ENCODE assay signal across 22 cellular contexts in genomic region chr17:18981385-18981641, GRCh38. TPM values are rescaled to one million over a fixed set of nuclear protein-coding genes. Genes with fewer than 3 reads are reported as not detected.
DNase-seq lines count a peak whose midpoint lies in the region; ATAC-seq and TF ChIP-seq lines count a peak whose summit lies in the region.
"Had no signal": no experiment of that assay in that cellular context is flagged by ENCODE, and none has a peak within 500 bp of the region (broad histone marks: within the 10 kb centered on the region; RNA-seq: fewer than 3 reads in every experiment).

No MANE protein-coding gene starts in this region.

- intact Hi-C loops in Calu3 (cut with micrococcal nuclease; ENCODE audit: unreplicated experiment) = no loop called here
- intact Hi-C loops in left colon (cut with DNase I, micrococcal nuclease) = no loop called here

- TF ChIP-seq CTCF in Calu3 (IDR thresholded peaks at IDR 0.05; ENCODE audit: unreplicated experiment) (no peak), Peyer's patch (IDR thresholded peaks at IDR 0.05) (no peak), progenitor cell of endocrine pancreas (IDR thresholded peaks at IDR 0.05; ENCODE audit: unreplicated experiment) (no peak)

- no peaks in the 10 kb centered on the region for H3K9me3 ChIP-seq in Peyer's patch
- H3K9me3 ChIP-seq: ascending aorta, SJCRH30 had no signal

- BruUV-seq in Calu3 (replicated peaks; lab: Mats Ljungman, UMichigan) = no TSS peak

- peak overlapping the region in 3 of 4 donors; percentile 55 to 97 (median 95) for H3K27ac ChIP-seq in Peyer's patch
- H3K27ac ChIP-seq: ascending aorta had no signal

- H3K27me3 ChIP-seq in Peyer's patch = no peaks in the 10 kb centered on the region
- H3K27me3 ChIP-seq: ascending aorta, SJCRH30 had no signal

- H3K36me3 Mint-ChIP-seq in Calu3 (ENCODE audit: insufficient read depth, unreplicated experiment) (peaks cover 32% of the 10 kb centered on the region), progenitor cell of endocrine pancreas (ENCODE audit: insufficient read depth) (peaks cover 9% of the 10 kb centered on the region)
- H3K36me3 Mint-ChIP-seq: natural killer cell treated with Interleukin-12 subunit alpha and Interleukin-12 subunit beta and Interleukin-15 and Interleukin-18, amount 100 ng/mL, for 72 hours had no signal

- H3K9me3 Mint-ChIP-seq in Calu3 (ENCODE audit: low read depth, unreplicated experiment) (no peaks in the 10 kb centered on the region), progenitor cell of endocrine pancreas (ENCODE audit: low read depth) (no peaks in the 10 kb centered on the region)
- H3K9me3 Mint-ChIP-seq: activated B cell treated with CpG ODN at 0.5 μM for 24 hours; activated CD4-positive, alpha-beta memory T cell treated with anti-CD3 and anti-CD28 coated beads for 36 hours; activated naive CD4-positive, alpha-beta T cell treated with anti-CD3 and anti-CD28 coated beads, Interleukin-2, amount 10 ng/mL, durations not matched to agents 7 days and 5 days; CD4-positive, alpha-beta T cell; natural killer cell treated with Interleukin-12 subunit alpha and Interleukin-12 subunit beta and Interleukin-15 and Interleukin-18, amount 100 ng/mL, for 72 hours had no signal

- H3K27me3 Mint-ChIP-seq in Calu3 (ENCODE audit: unreplicated experiment) = no peaks in the 10 kb centered on the region
- no peaks in the 10 kb centered on the region for H3K27me3 Mint-ChIP-seq in progenitor cell of endocrine pancreas
- H3K27me3 Mint-ChIP-seq: activated B cell treated with CpG ODN at 0.5 μM for 24 hours; activated CD4-positive, alpha-beta memory T cell treated with anti-CD3 and anti-CD28 coated beads for 36 hours; activated naive CD4-positive, alpha-beta T cell treated with anti-CD3 and anti-CD28 coated beads, Interleukin-2, amount 10 ng/mL, durations not matched to agents 7 days and 5 days; CD4-positive, alpha-beta T cell; natural killer cell treated with Interleukin-12 subunit alpha and Interleukin-12 subunit beta and Interleukin-15 and Interleukin-18, amount 100 ng/mL, for 72 hours had no signal

- peaks cover 0 to 43% (median 0%) of the 10 kb centered on the region in 3 donors for H3K36me3 ChIP-seq in Peyer's patch
- H3K36me3 ChIP-seq: SJCRH30 had no signal

- peaks cover 0 to 30% (median 2%) of the 10 kb centered on the region in 4 donors for H3K4me1 ChIP-seq in Peyer's patch
- H3K4me1 ChIP-seq: ascending aorta had no signal

- no peak overlapping the region for H3K4me3 Mint-ChIP-seq in Calu3 (ENCODE audit: low read depth, unreplicated experiment)
- H3K4me3 Mint-ChIP-seq in progenitor cell of endocrine pancreas (ENCODE audit: low read depth) = no peak overlapping the region
- H3K4me3 Mint-ChIP-seq: activated B cell treated with CpG ODN at 0.5 μM for 24 hours; activated CD4-positive, alpha-beta memory T cell treated with anti-CD3 and anti-CD28 coated beads for 36 hours; activated naive CD4-positive, alpha-beta T cell treated with anti-CD3 and anti-CD28 coated beads, Interleukin-2, amount 10 ng/mL, durations not matched to agents 7 days and 5 days; CD4-positive, alpha-beta T cell; natural killer cell treated with Interleukin-12 subunit alpha and Interleukin-12 subunit beta and Interleukin-15 and Interleukin-18, amount 100 ng/mL, for 72 hours had no signal

- no peak for TF ChIP-seq POLR2A in Peyer's patch (IDR thresholded peaks at IDR 0.05)

- peaks cover 8% of the 10 kb centered on the region for H3K4me1 Mint-ChIP-seq in Calu3 (ENCODE audit: low read depth, unreplicated experiment)
- peaks cover 12% of the 10 kb centered on the region for H3K4me1 Mint-ChIP-seq in progenitor cell of endocrine pancreas (ENCODE audit: low read depth)
- H3K4me1 Mint-ChIP-seq: activated B cell treated with CpG ODN at 0.5 μM for 24 hours had no signal

- peak overlapping the region; percentile 91 for H3K27ac Mint-ChIP-seq in Calu3 (ENCODE audit: unreplicated experiment)
- H3K27ac Mint-ChIP-seq in progenitor cell of endocrine pancreas = peak overlapping the region; percentile 85
- H3K27ac Mint-ChIP-seq: activated B cell treated with CpG ODN at 0.5 μM for 24 hours; activated CD4-positive, alpha-beta memory T cell treated with anti-CD3 and anti-CD28 coated beads for 36 hours; activated naive CD4-positive, alpha-beta T cell treated with anti-CD3 and anti-CD28 coated beads, Interleukin-2, amount 10 ng/mL, durations not matched to agents 7 days and 5 days; CD4-positive, alpha-beta T cell; natural killer cell treated with Interleukin-12 subunit alpha and Interleukin-12 subunit beta and Interleukin-15 and Interleukin-18, amount 100 ng/mL, for 72 hours had no signal

- CTCF ChIA-PET in Calu3 (lab: Charles Lee) = no interaction called here

- no peak overlapping the region for H3K4me3 ChIP-seq in Peyer's patch
- H3K4me3 ChIP-seq: ascending aorta had no signal

- ATAC-seq in left colon (peak; percentile 46), GM21528 (IDR thresholded peaks at IDR 0.05; ENCODE audit: low FRiP score, unreplicated experiment) (no peak), GM21576 (IDR thresholded peaks at IDR 0.05; ENCODE audit: unreplicated experiment) (no peak)
- ATAC-seq: natural killer cell treated with Interleukin-12 subunit alpha and Interleukin-12 subunit beta and Interleukin-15 and Interleukin-18, amount 100 ng/mL, for 72 hours had no signal

- DNase-seq in Calu3 = no peak
- no peak for DNase-seq in Peyer's patch
- DNase-seq in left colon = peak in 1 of 2 donors; percentile 51
- no peak for DNase-seq in progenitor cell of endocrine pancreas (ENCODE audit: low spot score, unreplicated experiment)
- no peak for DNase-seq in AG20443 (ENCODE audit: low spot score)
- DNase-seq in NCI-H2081 treated with DMSO at 0.1 percent for 48 hours (lab: John Stamatoyannopoulos, UW) = no peak
- DNase-seq: activated B cell treated with CpG ODN at 0.5 μM for 24 hours; activated naive CD4-positive, alpha-beta T cell treated with anti-CD3 and anti-CD28 coated beads, Interleukin-2, amount 10 ng/mL, durations not matched to agents 7 days and 5 days; CD4-positive, alpha-beta T cell; Kasumi-1; NCI-H1105; NCI-H748 treated with DMSO at 0.1 percent for 48 hours; T-helper 2 cell had no signal

RNA-seq across cellular contexts. Expression of gene FAM83G, which starts 23.3 kb away (rescaled TPM):
- 21.2 and 21.5 TPM in 2 replicates for total RNA-seq in Calu3 (2022)
- total RNA-seq in Peyer's patch = 10 to 100 TPM in 3 of 4 donors, 1 to 10 TPM in 1; 9.9 to 48.4 (median 37.4) TPM
- 10 to 100 TPM; 29.7 to 34.7 TPM for total RNA-seq in left colon
- 16.6 and 17.3 TPM in 2 replicates for total RNA-seq in progenitor cell of endocrine pancreas

RNA-seq across cellular contexts. Expression of gene SLC5A10, which starts 29.3 kb away (rescaled TPM):
- total RNA-seq in Calu3 (2022) (not detected in 2 replicates), Peyer's patch (not detected), left colon (under 1 TPM in 1 of 2 donors, not detected in 1; 0.31 TPM), progenitor cell of endocrine pancreas (not detected in 2 replicates)
- total RNA-seq: activated B cell treated with CpG ODN at 0.5 μM for 24 hours; activated CD4-positive, alpha-beta memory T cell treated with anti-CD3 and anti-CD28 coated beads for 36 hours; ascending aorta; CD4-positive, alpha-beta T cell; chondrocyte; lung microvascular endothelial cell; natural killer cell treated with Interleukin-12 subunit alpha and Interleukin-12 subunit beta and Interleukin-15 and Interleukin-18, amount 100 ng/mL, for 72 hours; pulmonary artery endothelial cell; SJCRH30 had no signal
